In genomic region chr15:74489518-74490338, GRCh38 we compare ENCODE assay signal across 8 cellular contexts. TPM values are rescaled to one million over a fixed set of nuclear protein-coding genes. Genes with fewer than 3 reads are reported as not detected.
DNase-seq lines count a peak whose midpoint lies in the region; ATAC-seq and TF ChIP-seq lines count a peak whose summit lies in the region.

No MANE protein-coding gene starts in this region.

- POLR2A ChIA-PET in GM10248 (lab: Yijun Ruan, JAX), result no interaction called here

- H3K36me3 ChIP-seq in OCI-LY3 (replicated peaks; ENCODE audit: low read depth, low read length), result peaks cover 7% of the 10 kb centered on the region
- no peaks in the 10 kb centered on the region for H3K36me3 ChIP-seq in upper lobe of left lung

- H3K4me3 ChIP-seq in OCI-LY3 (ENCODE audit: low read length), result peak overlapping the region; percentile 60
- H3K4me3 ChIP-seq in upper lobe of left lung, result no peak overlapping the region

- no peaks in the 10 kb centered on the region for H3K79me2 ChIP-seq in OCI-LY3 (ENCODE audit: low read length)

- CTCF ChIA-PET in GM10248 (lab: Yijun Ruan, JAX), result interaction anchor here (0.8 to 8.4 kb wide), 23 partner anchors 8 to 123 kb away, joined by 3 to 77 read pairs (median 5); no protein-coding TSS in a partner anchor

- H3K4me2 ChIP-seq in OCI-LY3 (ENCODE audit: low read length), result peak overlapping the region; percentile 55

- H3K36me3 Mint-ChIP-seq in activated T-cell treated with anti-CD3 and anti-CD28 coated beads, Interleukin-2, amount 50 U/mL, for 4 hours (ENCODE audit: insufficient read depth), result peaks cover 7% of the 10 kb centered on the region
- no peaks in the 10 kb centered on the region for H3K36me3 Mint-ChIP-seq in osteocyte (ENCODE audit: unreplicated experiment)

- no peak for TF ChIP-seq EP300 in upper lobe of left lung (IDR thresholded peaks at IDR 0.05)

- H2AFZ ChIP-seq in OCI-LY3 (ENCODE audit: low read depth, low read length), result peak overlapping the region; percentile 20; the same call in 1 of the 2 replicates

- H3K4me1 Mint-ChIP-seq in activated T-cell treated with anti-CD3 and anti-CD28 coated beads, Interleukin-2, amount 50 U/mL, for 4 hours (ENCODE audit: low read depth), result peaks cover 11% of the 10 kb centered on the region
- no peaks in the 10 kb centered on the region for H3K4me1 Mint-ChIP-seq in osteocyte (ENCODE audit: unreplicated experiment)

- no peaks in the 10 kb centered on the region for H4K20me1 ChIP-seq in OCI-LY3 (ENCODE audit: insufficient read depth, low read length)

- no peak overlapping the region for H3K27ac Mint-ChIP-seq in osteocyte (ENCODE audit: unreplicated experiment)

- H3K27ac ChIP-seq in OCI-LY3 (ENCODE audit: low read length) (peak overlapping the region; percentile 23; the same call in 1 of the 2 replicates), upper lobe of left lung (no peak overlapping the region)

- H3K9ac ChIP-seq in OCI-LY3 (ENCODE audit: low read length), result peak overlapping the region; percentile 36

- TF ChIP-seq CTCF in GM10248 (IDR thresholded peaks at IDR 0.05; ENCODE audit: control extremely low read depth, extremely low read depth, low read depth, missing control alignments) (peak; percentile 69), OCI-LY3 (IDR thresholded peaks at IDR 0.05; ENCODE audit: low read depth, low read length) (peak; percentile 78), osteocyte (IDR thresholded peaks at IDR 0.05) (peak; percentile 75), upper lobe of left lung (IDR thresholded peaks at IDR 0.05) (peak in 5 of 6 experiments; percentile 24 to 81 (median 52))

- peak overlapping the region; percentile 26 for H3K4me3 Mint-ChIP-seq in activated T-cell treated with anti-CD3 and anti-CD28 coated beads, Interleukin-2, amount 50 U/mL, for 4 hours
- H3K4me3 Mint-ChIP-seq in osteocyte (ENCODE audit: unreplicated experiment), result no peak overlapping the region

- H3K9me3 ChIP-seq in OCI-LY3 (ENCODE audit: insufficient read depth, low read length), result no peaks in the 10 kb centered on the region
- H3K9me3 ChIP-seq in upper lobe of left lung, result no peaks in the 10 kb centered on the region

- 29 to 36% methylated on average over 7 to 9 of the region's 9 CpGs for WGBS in upper lobe of left lung, 2 donors

- H3K9me3 Mint-ChIP-seq in activated T-cell treated with anti-CD3 and anti-CD28 coated beads, Interleukin-2, amount 50 U/mL, for 4 hours, result no peaks in the 10 kb centered on the region
- H3K9me3 Mint-ChIP-seq in osteocyte (ENCODE audit: unreplicated experiment), result no peaks in the 10 kb centered on the region

- TF ChIP-seq POLR2A in upper lobe of left lung (IDR thresholded peaks at IDR 0.05), result no peak

- H3K27me3 ChIP-seq in OCI-LY3 (ENCODE audit: low read depth, low read length) (no peaks in the 10 kb centered on the region), upper lobe of left lung (no peaks in the 10 kb centered on the region)

- H3K4me1 ChIP-seq in OCI-LY3 (ENCODE audit: low read length), result peaks cover 9% of the 10 kb centered on the region
- H3K4me1 ChIP-seq in upper lobe of left lung, result no peaks in the 10 kb centered on the region

- peak; percentile 73 for ATAC-seq in HG02981 (IDR thresholded peaks at IDR 0.05; ENCODE audit: unreplicated experiment)
- ATAC-seq in activated T-cell treated with anti-CD3 and anti-CD28 coated beads, Interleukin-2, amount 50 U/mL, for 4 hours, result peak; percentile 93 to 95
- peak; percentile 65 to 69 for ATAC-seq in upper lobe of left lung (ENCODE audit: low FRiP score in 2 of 2)

- DNase-seq in GM10248 (ENCODE audit: extremely low spot score) (peak; percentile 81), fibroblast of peridontal ligament (ENCODE audit: extremely low read depth) (peak; percentile 47), osteocyte (ENCODE audit: extremely low spot score, unreplicated experiment) (no peak), upper lobe of left lung (peak in 1 of 2 donors; percentile 39), cortex of kidney (lab: John Stamatoyannopoulos, UW) (no peak)
- DNase-seq in activated T-cell treated with anti-CD3 and anti-CD28 coated beads, Interleukin-2, amount 50 U/mL, for 4 hours, result peak; percentile 73

- H3K27me3 Mint-ChIP-seq in activated T-cell treated with anti-CD3 and anti-CD28 coated beads, Interleukin-2, amount 50 U/mL, for 4 hours (ENCODE audit: low read depth), result no peaks in the 10 kb centered on the region
- H3K27me3 Mint-ChIP-seq in osteocyte (ENCODE audit: unreplicated experiment), result no peaks in the 10 kb centered on the region

RNA-seq across cellular contexts. Expression of gene UBL7, which starts 28.8 kb away (rescaled TPM):
- total RNA-seq in activated T-cell treated with anti-CD3 and anti-CD28 coated beads, Interleukin-2, amount 50 U/mL, for 4 hours, result 10 to 100 TPM; 53.4 to 60.1 (median 59.2) TPM
- total RNA-seq in osteocyte (49.6 and 59.5 TPM in 2 replicates), upper lobe of left lung (10 to 100 TPM; 22.0 to 53.1 (median 48.6) TPM)

RNA-seq across cellular contexts. Expression of gene ARID3B, which starts 51.3 kb away (rescaled TPM):
- total RNA-seq in activated T-cell treated with anti-CD3 and anti-CD28 coated beads, Interleukin-2, amount 50 U/mL, for 4 hours, result 10 to 100 TPM; 15.4 to 23.0 (median 21.8) TPM
- total RNA-seq in osteocyte, result 2.8 and 3.2 TPM in 2 replicates
- 10 to 100 TPM; 11.0 to 36.7 (median 14.6) TPM for total RNA-seq in upper lobe of left lung

RNA-seq across cellular contexts. Expression of gene SEMA7A, which starts 56.0 kb away (rescaled TPM):
- total RNA-seq in activated T-cell treated with anti-CD3 and anti-CD28 coated beads, Interleukin-2, amount 50 U/mL, for 4 hours, result 100 to 1,000 TPM; 187 to 215 (median 195) TPM
- total RNA-seq in osteocyte (0.37 and 0.51 TPM in 2 replicates), upper lobe of left lung (1 to 10 TPM; 1.0 to 9.1 (median 5.3) TPM)

Comparison
In these comparisons a context has a peak if more than half of its experiments do, and no peak if none do; other contexts are left out.
1. DNase-seq: peak in GM10248 (single experiment), activated T-cell treated with anti-CD3 and anti-CD28 coated beads, Interleukin-2, amount 50 U/mL, for 4 hours (single experiment) and fibroblast of peridontal ligament (single experiment); none in osteocyte (single experiment) and cortex of kidney (single experiment).
2. RNA of gene SEMA7A, which starts 56.0 kb away (total RNA-seq): 187 to 215 TPM in activated T-cell treated with anti-CD3 and anti-CD28 coated beads, Interleukin-2, amount 50 U/mL, for 4 hours; 1.0 to 9.1 TPM in upper lobe of left lung and 0.37 to 0.51 TPM in osteocyte; every median in the first group is over 10 times any median in the second.
3. Peak in every context shown above with its lines, with median percentiles within 50 percentile points of each other: CTCF ChIP-seq and ATAC-seq.